Comparison of ENCODE assay signal across 1 cellular context in genomic region chr19:8577247-8577646, GRCh38.
TF ChIP-seq lines count a peak whose summit lies in the region.

Gene MYO1F (minus strand): TSS chr19:8577442. CDS start chr19:8577309, 133 bp downstream.

TF ChIP-seq in H1, 55 proteins besides CTCF, POLR2A, EP300 and RAD21 (continued from another document):
- TF ChIP-seq, protein P1, sequence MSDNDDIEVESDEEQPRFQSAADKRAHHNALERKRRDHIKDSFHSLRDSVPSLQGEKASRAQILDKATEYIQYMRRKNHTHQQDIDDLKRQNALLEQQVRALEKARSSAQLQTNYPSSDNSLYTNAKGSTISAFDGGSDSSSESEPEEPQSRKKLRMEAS (IDR thresholded peaks at IDR 0.05), result no peak
- TF ChIP-seq, protein P2, sequence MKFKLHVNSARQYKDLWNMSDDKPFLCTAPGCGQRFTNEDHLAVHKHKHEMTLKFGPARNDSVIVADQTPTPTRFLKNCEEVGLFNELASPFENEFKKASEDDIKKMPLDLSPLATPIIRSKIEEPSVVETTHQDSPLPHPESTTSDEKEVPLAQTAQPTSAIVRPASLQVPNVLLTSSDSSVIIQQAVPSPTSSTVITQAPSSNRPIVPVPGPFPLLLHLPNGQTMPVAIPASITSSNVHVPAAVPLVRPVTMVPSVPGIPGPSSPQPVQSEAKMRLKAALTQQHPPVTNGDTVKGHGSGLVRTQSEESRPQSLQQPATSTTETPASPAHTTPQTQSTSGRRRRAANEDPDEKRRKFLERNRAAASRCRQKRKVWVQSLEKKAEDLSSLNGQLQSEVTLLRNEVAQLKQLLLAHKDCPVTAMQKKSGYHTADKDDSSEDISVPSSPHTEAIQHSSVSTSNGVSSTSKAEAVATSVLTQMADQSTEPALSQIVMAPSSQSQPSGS (IDR thresholded peaks at IDR 0.05; ENCODE audit: low read length), result no peak
- TF ChIP-seq ASH2L (IDR thresholded peaks at IDR 0.05; ENCODE audit: low read length), result no peak
